In genomic region chr4:176241703-176242102, GRCh38 we compare ENCODE assay signal across 33 cellular contexts. TPM values are rescaled to one million over a fixed set of nuclear protein-coding genes. Genes with fewer than 3 reads are reported as not detected.
"Had no signal": no experiment of that assay in that cellular context is flagged by ENCODE, and none has a peak within 500 bp of the region (broad histone marks: within the 10 kb centered on the region; RNA-seq: fewer than 3 reads in every experiment).

No MANE protein-coding gene starts in this region.

- H3K9me3 ChIP-seq: colonic mucosa, esophagus muscularis mucosa, heart right ventricle, left lung, prostate gland, suprapubic skin, transverse colon, upper lobe of right lung, uterus had no signal

- H3K4me3 ChIP-seq: colonic mucosa, esophagus muscularis mucosa, heart right ventricle, left lung, prostate gland, smooth muscle cell, suprapubic skin, transverse colon, upper lobe of right lung, uterus had no signal

- H3K4me2 ChIP-seq: smooth muscle cell had no signal

- ATAC-seq: foreskin keratinocyte; heart right ventricle; left cardiac atrium; left lung; naive thymus-derived CD4-positive, alpha-beta T cell; right cardiac atrium; stimulated activated naive CD8-positive, alpha-beta T cell treated with anti-CD3 and anti-CD28 coated beads, Interleukin-15, amount 100 ng/mL, for 72 hours; upper lobe of right lung had no signal

- DNase-seq: colonic mucosa; dermis blood vessel endothelial cell; effector memory CD4-positive, alpha-beta T cell; foreskin keratinocyte; glutamatergic neuron; heart right ventricle; hippocampal formation; left cardiac atrium; left lung; mesendoderm; midbrain; naive thymus-derived CD4-positive, alpha-beta T cell; nucleus accumbens; right cardiac atrium; stimulated activated CD4-positive, alpha-beta T cell treated with anti-CD3 and anti-CD28 coated beads, Interleukin-12 subunit alpha, Interleukin-12 subunit beta, amount 100 ng/mL, for 4 hours; stimulated activated CD4-positive, alpha-beta T cell treated with anti-CD3 and anti-CD28 coated beads, Interleukin-1b, Interleukin-23, amount 100 ng/mL, for 48 hours; stimulated activated CD4-positive, alpha-beta T cell treated with anti-CD3 and anti-CD28 coated beads, Interleukin-4, amount 100 ng/mL, for 1 hour; stimulated activated CD8-positive, alpha-beta memory T cell treated with anti-CD3 and anti-CD28 coated beads, Interleukin-4, amount 100 ng/mL, for 48 hours; stimulated activated naive CD4-positive, alpha-beta T cell; stimulated activated naive CD8-positive, alpha-beta T cell treated with anti-CD3 and anti-CD28 coated beads, Interleukin-15, amount 100 ng/mL, for 72 hours; transverse colon; upper lobe of right lung; uterus had no signal

- H3K4me1 ChIP-seq: colonic mucosa, foreskin keratinocyte, left lung, prostate gland, suprapubic skin, upper lobe of right lung, uterus had no signal

- H3K27me3 ChIP-seq: colonic mucosa, esophagus muscularis mucosa, foreskin keratinocyte, heart right ventricle, left lung, suprapubic skin, transverse colon, upper lobe of right lung, uterus had no signal

- H3K36me3 ChIP-seq: colonic mucosa, esophagus muscularis mucosa, heart right ventricle, left lung, prostate gland, suprapubic skin, transverse colon, upper lobe of right lung, uterus had no signal

- H3K27ac ChIP-seq: colonic mucosa, foreskin keratinocyte, heart right ventricle, left lung, prostate gland, suprapubic skin, upper lobe of right lung, uterus had no signal

RNA-seq across cellular contexts. Expression of gene ASB5, which starts 27.3 kb away (rescaled TPM):
- total RNA-seq: dermis blood vessel endothelial cell; endothelial cell of umbilical vein; epithelial cell of proximal tubule; foreskin keratinocyte; kidney epithelial cell; left lung; lung microvascular endothelial cell; naive thymus-derived CD4-positive, alpha-beta T cell; suprapubic skin; upper lobe of right lung had no signal
- polyA plus RNA-seq: endothelial cell of umbilical vein; foreskin keratinocyte; naive thymus-derived CD4-positive, alpha-beta T cell; smooth muscle cell had no signal

RNA-seq across cellular contexts. Expression of gene SPATA4, which starts 46.3 kb away (rescaled TPM):
- total RNA-seq: colonic mucosa; dermis blood vessel endothelial cell; endothelial cell of umbilical vein; epithelial cell of proximal tubule; lower leg skin; lung microvascular endothelial cell; naive thymus-derived CD4-positive, alpha-beta T cell; osteocyte; smooth muscle cell; transverse colon; upper lobe of right lung had no signal
- polyA plus RNA-seq: endothelial cell of umbilical vein; naive thymus-derived CD4-positive, alpha-beta T cell; smooth muscle cell had no signal
